ENCODE assay signal across 7 cellular contexts in the genomic region with DNA sequence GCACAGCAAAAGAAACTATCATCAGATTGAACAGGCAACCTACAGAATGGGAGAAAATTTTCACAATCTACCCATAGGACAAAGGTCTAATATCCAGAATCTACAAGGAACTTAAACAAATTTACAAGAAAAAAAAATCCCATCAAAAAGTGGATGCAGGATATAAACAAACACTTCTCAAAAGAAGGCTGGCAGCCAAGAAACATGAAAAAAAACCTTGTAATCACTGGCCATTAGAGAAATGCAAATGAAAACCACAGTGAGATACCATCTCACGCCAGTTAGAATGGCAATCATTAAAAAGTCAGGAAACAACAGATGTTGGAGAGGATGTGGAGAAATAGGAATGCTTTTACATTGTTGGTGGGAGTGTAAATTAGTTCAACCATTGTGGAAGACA.
DNase-seq lines count a peak whose midpoint lies in the region; FAIRE-seq and TF ChIP-seq lines count a peak whose summit lies in the region.
"Not testable (repeated sequence)": the region's sequence is repeated elsewhere in the genome, so short reads cannot be mapped to it uniquely, and the experiment has no call there.

No MANE protein-coding gene starts in this region.

- not testable (repeated sequence) for H3K9ac ChIP-seq in Loucy (ENCODE audit: low read depth, low read length, poor library complexity, severe bottlenecking); astrocyte (ENCODE audit: low read length); mesenchymal stem cell (ENCODE audit: low read length)

- peaks cover 21% of the 10 kb centered on the region for H3K36me3 Mint-ChIP-seq in astrocyte (ENCODE audit: low read depth, unreplicated experiment)

- not testable (repeated sequence) for H4K8ac ChIP-seq in mesenchymal stem cell (ENCODE audit: low read length)

- not testable (repeated sequence) for H2BK5ac ChIP-seq in mesenchymal stem cell (ENCODE audit: low read depth, low read length, poor library complexity, severe bottlenecking)

- POLR2A ChIA-PET in A673 (lab: Charles Lee; ENCODE audit: low non-redundant PET), result not testable (repeated sequence)

- H3K9me3 Mint-ChIP-seq in astrocyte (ENCODE audit: unreplicated experiment), result not testable (repeated sequence)

- WGBS in mesenchymal stem cell, result 89% methylated on average over 1 of the region's 1 CpG

- peaks cover 12% of the 10 kb centered on the region for H3K4me1 Mint-ChIP-seq in astrocyte (ENCODE audit: low read depth, unreplicated experiment)

- H4K20me1 ChIP-seq in Loucy (ENCODE audit: insufficient read depth, low read length, poor library complexity, severe bottlenecking); astrocyte (ENCODE audit: insufficient read depth, low read length): not testable (repeated sequence)

- H2BK120ac ChIP-seq in mesenchymal stem cell (ENCODE audit: low read depth, low read length), result not testable (repeated sequence)

- not testable (repeated sequence) for H2BK15ac ChIP-seq in mesenchymal stem cell (ENCODE audit: low read depth, poor library complexity, severe bottlenecking)

- not testable (repeated sequence) for H3K4me3 Mint-ChIP-seq in astrocyte (ENCODE audit: unreplicated experiment)

- H3K4ac ChIP-seq in mesenchymal stem cell (ENCODE audit: low read depth in 1 of 2, low read length in 2 of 2), result not testable (repeated sequence)

- H4K91ac ChIP-seq in mesenchymal stem cell (ENCODE audit: low read length), result not testable (repeated sequence)

- not testable (repeated sequence) for H3K79me2 ChIP-seq in Loucy (ENCODE audit: insufficient read depth, low read length); astrocyte (ENCODE audit: insufficient read depth, low read length)

- not testable (repeated sequence) for H3K27me3 Mint-ChIP-seq in astrocyte (ENCODE audit: low read depth, unreplicated experiment)

- not testable (repeated sequence) for H3K9me3 ChIP-seq in A673 (ENCODE audit: low read depth, low read length, poor library complexity, severe bottlenecking); Loucy (ENCODE audit: insufficient read depth, low read depth, low read length); astrocyte (ENCODE audit: insufficient read depth, low read depth, low read length); mesenchymal stem cell (ENCODE audit: control insufficient read depth, low read length)

- not testable (repeated sequence) for H3K18ac ChIP-seq in mesenchymal stem cell (ENCODE audit: low read depth in 1 of 2, low read length in 2 of 2)

- not testable (repeated sequence) for H3K27ac ChIP-seq in A673 (ENCODE audit: low read depth, low read length, poor library complexity, severe bottlenecking); astrocyte (ENCODE audit: low read depth, low read length); mesenchymal stem cell (ENCODE audit: low read length, poor library complexity, severe bottlenecking)

- CTCF ChIA-PET in A673 (lab: Charles Lee), result not testable (repeated sequence)

- not testable (repeated sequence) for H3K14ac ChIP-seq in mesenchymal stem cell (ENCODE audit: low read length in 2 of 2)

- H3K27me3 ChIP-seq in A673 (replicated peaks; ENCODE audit: insufficient read depth, low read depth, low read length, poor library complexity); Loucy (ENCODE audit: insufficient read depth, low read length, poor library complexity, severe bottlenecking); astrocyte (ENCODE audit: insufficient read depth, low read length); mesenchymal stem cell (ENCODE audit: control insufficient read depth in 1 of 2, insufficient read depth in 1 of 2, low read length in 2 of 2): not testable (repeated sequence)

- H2AFZ ChIP-seq in Loucy (ENCODE audit: low read length); astrocyte (ENCODE audit: low read depth, low read length); mesenchymal stem cell (ENCODE audit: low read depth, low read length): not testable (repeated sequence)

- not testable (repeated sequence) for H3K79me1 ChIP-seq in mesenchymal stem cell (replicated peaks; ENCODE audit: low read length, poor library complexity, severe bottlenecking)

- H2BK12ac ChIP-seq in mesenchymal stem cell (ENCODE audit: low read length in 2 of 2), result not testable (repeated sequence)

- not testable (repeated sequence) for H3F3A ChIP-seq in Loucy (ENCODE audit: low read depth)

- not testable (repeated sequence) for TF ChIP-seq CTCF in A673 (conservative IDR thresholded peaks at IDR 0.05; ENCODE audit: low read depth, low read length); Loucy (conservative IDR thresholded peaks at IDR 0.05; ENCODE audit: low read length); astrocyte (IDR thresholded peaks at IDR 0.05; ENCODE audit: insufficient read depth, low read depth, low read length); astrocyte of the spinal cord (IDR thresholded peaks at IDR 0.05; ENCODE audit: low read depth, low read length); fibroblast of villous mesenchyme (IDR thresholded peaks at IDR 0.05; ENCODE audit: insufficient read depth, low read depth, low read length)

- not testable (repeated sequence) for H3K4me3 ChIP-seq in A673 (ENCODE audit: low read depth, low read length, poor library complexity, severe bottlenecking); Loucy (ENCODE audit: low read length, poor library complexity, severe bottlenecking); astrocyte (ENCODE audit: insufficient read depth, low read depth, low read length); astrocyte of the spinal cord (ENCODE audit: low read depth, low read length); fibroblast of villous mesenchyme (ENCODE audit: low read depth, low read length); mesenchymal stem cell (ENCODE audit: insufficient read depth in 1 of 2, low read depth in 1 of 2, low read length in 2 of 2)

- H3K9me2 ChIP-seq in Loucy (replicated peaks; ENCODE audit: low read depth, low read length), result not testable (repeated sequence)

- H3K36me3 ChIP-seq in A673 (ENCODE audit: insufficient read depth, low read length, poor library complexity, severe bottlenecking); Loucy (ENCODE audit: insufficient read depth, low read length); astrocyte (ENCODE audit: insufficient read depth, low read length); mesenchymal stem cell (ENCODE audit: control insufficient read depth in 1 of 2, insufficient read depth in 2 of 2, low read depth in 1 of 2, low read length in 2 of 2): not testable (repeated sequence)

- not testable (repeated sequence) for BruUV-seq in A673 (replicated peaks; lab: Mats Ljungman, UMichigan)

- FAIRE-seq in astrocyte (lab: Jason Lieb, UNC), result not testable (repeated sequence)

- not testable (repeated sequence) for H3K23ac ChIP-seq in mesenchymal stem cell (ENCODE audit: low read length in 2 of 2)

- not testable (repeated sequence) for H3K4me1 ChIP-seq in A673 (ENCODE audit: insufficient read depth, low read length, poor library complexity, severe bottlenecking); astrocyte (ENCODE audit: insufficient read depth, low read length); mesenchymal stem cell (ENCODE audit: control insufficient read depth, insufficient read depth, low read depth, low read length)
- H3K4me1 ChIP-seq in Loucy (ENCODE audit: insufficient read depth, low read length, poor library complexity, severe bottlenecking), result peaks cover 27% of the 10 kb centered on the region

- peak overlapping the region; percentile 6 for H3K4me2 ChIP-seq in Loucy (ENCODE audit: low read depth, low read length, poor library complexity, severe bottlenecking)
- not testable (repeated sequence) for H3K4me2 ChIP-seq in astrocyte (ENCODE audit: low read length); mesenchymal stem cell (ENCODE audit: low read length, poor library complexity, severe bottlenecking)

- not testable (repeated sequence) for H3K27ac Mint-ChIP-seq in astrocyte (ENCODE audit: unreplicated experiment)

- in situ Hi-C loops in astrocyte of the spinal cord (cut with HindIII; ENCODE audit: low sequenced_read_pairs), result not testable (repeated sequence)

- DNase-seq in A673 (ENCODE audit: low spot score) (peak; percentile 12), H4 (ENCODE audit: low spot score) (peak; percentile 52), astrocyte (ENCODE audit: low read depth) (peak; percentile 46), astrocyte of the spinal cord (ENCODE audit: low read depth, low spot score) (peak; percentile 19), fibroblast of villous mesenchyme (ENCODE audit: low read depth) (peak; percentile 62), mesenchymal stem cell (peak; percentile 15)

- not testable (repeated sequence) for H2AK5ac ChIP-seq in mesenchymal stem cell (ENCODE audit: low read length, severe bottlenecking)

- intact Hi-C loops in A673 (cut with micrococcal nuclease; ENCODE audit: unreplicated experiment), result not testable (repeated sequence)

Comparison
In these comparisons a context has a peak if more than half of its experiments do, and no peak if none do; other contexts are left out.
1. DNase-seq: peak in every context shown above with its lines; median percentile 62 in fibroblast of villous mesenchyme; 52 in H4; 46 in astrocyte; 19 in astrocyte of the spinal cord; 15 in mesenchymal stem cell; 12 in A673.